ENCODE assay signal across 40 cellular contexts in genomic region chr13:71244181-71244580, GRCh38.
"Had no signal": no experiment of that assay in that cellular context is flagged by ENCODE, and none has a peak within 500 bp of the region (broad histone marks: within the 10 kb centered on the region; RNA-seq: fewer than 3 reads in every experiment).

No MANE protein-coding gene starts in this region.

- H3K4me1 ChIP-seq: ascending aorta, body of pancreas, breast epithelium had no signal

- H3K27ac Mint-ChIP-seq: activated naive CD4-positive, alpha-beta T cell treated with anti-CD3 and anti-CD28 coated beads for 36 hours; activated naive CD4-positive, alpha-beta T cell treated with anti-CD3 and anti-CD28 coated beads, Interleukin-2, amount 50 U/mL, for 24 hours; activated naive CD4-positive, alpha-beta T cell treated with anti-CD3 and anti-CD28 coated beads, Interleukin-2, amount 50 U/mL, for 72 hours; activated naive CD8-positive, alpha-beta T cell; activated naive CD8-positive, alpha-beta T cell treated with anti-CD3 and anti-CD28 coated beads for 36 hours; activated naive CD8-positive, alpha-beta T cell treated with anti-CD3 and anti-CD28 coated beads, Interleukin-2, amount 10 ng/mL, durations not matched to agents 7 days and 5 days; activated naive CD8-positive, alpha-beta T cell treated with anti-CD3 and anti-CD28 coated beads, Interleukin-2, amount 50 U/mL, for 24 hours; activated T-cell treated with anti-CD3 and anti-CD28 coated beads, Interleukin-2, amount 50 U/mL, for 24 hours; activated T-cell treated with anti-CD3 and anti-CD28 coated beads, Interleukin-2, amount 50 U/mL, for 72 hours; activated T-helper 1 cell treated with anti-CD3 and anti-CD28 coated beads, Interleukin-12 subunit alpha, Interleukin-12 subunit beta, Interleukin-2, Interleukin-4 antibody, amounts not matched to agents 30 ng/mL and 10 ng/mL and 1 ng/mL, durations not matched to agents 14 hours and 24 hours and 36 hours; activated T-helper 17 cell treated with anti-CD3 and anti-CD28 coated beads, Interleukin-2, amount 50 U/mL, for 72 hours; activated T-helper 2 cell treated with anti-CD3 and anti-CD28 coated beads, Interferon-gamma antibody, Interleukin-2, Interleukin-4, amounts not matched to agents 10 μg/mL and 5 μg/mL and 100 μg/mL, durations not matched to agents 14 hours and 24 hours and 36 hours; brain had no signal

- H3K4me1 Mint-ChIP-seq: activated naive CD4-positive, alpha-beta T cell treated with anti-CD3 and anti-CD28 coated beads, Interleukin-2, amount 50 U/mL, for 24 hours; activated naive CD8-positive, alpha-beta T cell treated with anti-CD3 and anti-CD28 coated beads for 36 hours; activated naive CD8-positive, alpha-beta T cell treated with anti-CD3 and anti-CD28 coated beads, Interleukin-2, amount 10 ng/mL, durations not matched to agents 7 days and 5 days; activated naive CD8-positive, alpha-beta T cell treated with anti-CD3 and anti-CD28 coated beads, Interleukin-2, amount 50 U/mL, for 24 hours; activated T-helper 17 cell treated with anti-CD3 and anti-CD28 coated beads, Interleukin-2, amount 50 U/mL, for 72 hours; central memory CD8-positive, alpha-beta T cell had no signal

- ATAC-seq: activated naive CD4-positive, alpha-beta T cell treated with anti-CD3 and anti-CD28 coated beads, Interleukin-2, amount 50 U/mL, for 72 hours; activated naive CD8-positive, alpha-beta T cell treated with anti-CD3 and anti-CD28 coated beads, Interleukin-2, amount 50 U/mL, for 24 hours; activated T-cell treated with anti-CD3 and anti-CD28 coated beads, Interleukin-2, amount 50 U/mL, for 4 hours; activated T-cell treated with anti-CD3 and anti-CD28 coated beads, Interleukin-2, amount 50 U/mL, for 72 hours; activated T-helper 17 cell treated with anti-CD3 and anti-CD28 coated beads, Interleukin-2, amount 50 U/mL, for 72 hours; body of pancreas had no signal

- H3K9me3 ChIP-seq: adrenal gland, ascending aorta, body of pancreas, breast epithelium had no signal

- FAIRE-seq: astrocyte, bronchial epithelial cell had no signal

- H3K27me3 ChIP-seq: adrenal gland, ascending aorta, body of pancreas, brain microvascular endothelial cell, breast epithelium, cardiac muscle cell had no signal

- DNase-seq: activated effector memory CD4-positive, alpha-beta T cell treated with anti-CD3 and anti-CD28 coated beads, Interleukin-2, amount 50 U/mL, for 16 hours; activated effector memory CD4-positive, alpha-beta T cell treated with Interleukin-2 at 50 U/mL for 16 hours; activated gamma-delta T cell; activated gamma-delta T cell treated with Interleukin-2 at 50 U/mL for 16 hours; activated naive CD4-positive, alpha-beta T cell; activated naive CD4-positive, alpha-beta T cell treated with anti-CD3 and anti-CD28 coated beads for 36 hours; activated naive CD4-positive, alpha-beta T cell treated with anti-CD3 and anti-CD28 coated beads, Interleukin-2, amount 50 U/mL, for 16 hours; activated naive CD4-positive, alpha-beta T cell treated with Interleukin-2 at 50 U/mL for 16 hours; activated naive CD8-positive, alpha-beta T cell treated with anti-CD3 and anti-CD28 coated beads for 36 hours; activated naive CD8-positive, alpha-beta T cell treated with anti-CD3 and anti-CD28 coated beads, Interleukin-2, amount 10 ng/mL, durations not matched to agents 7 days and 5 days; activated naive CD8-positive, alpha-beta T cell treated with anti-CD3 and anti-CD28 coated beads, Interleukin-2, amount 50 U/mL, for 24 hours; activated T-cell treated with anti-CD3 and anti-CD28 coated beads for 4 hours; activated T-cell treated with anti-CD3 and anti-CD28 coated beads, Interleukin-2, amount 50 U/mL, for 1 hour; activated T-cell treated with anti-CD3 and anti-CD28 coated beads, Interleukin-2, amount 50 U/mL, for 24 hours; activated T-cell treated with anti-CD3 and anti-CD28 coated beads, Interleukin-2, amount 50 U/mL, for 4 hours; activated T-cell treated with anti-CD3 and anti-CD28 coated beads, Interleukin-2, amount 50 U/mL, for 48 hours; activated T-cell treated with anti-CD3 and anti-CD28 coated beads, Interleukin-2, amount 50 U/mL, for 72 hours; adrenal gland; amniotic stem cell; amygdala; anterior cingulate cortex; aorta; body of pancreas; brain microvascular endothelial cell; caudate nucleus; central memory CD4-positive, alpha-beta T cell; cerebellar nuclear complex had no signal

- H3K36me3 Mint-ChIP-seq: activated naive CD4-positive, alpha-beta T cell treated with anti-CD3 and anti-CD28 coated beads, Interleukin-2, amount 50 U/mL, for 24 hours; activated naive CD4-positive, alpha-beta T cell treated with anti-CD3 and anti-CD28 coated beads, Interleukin-2, amount 50 U/mL, for 72 hours; activated naive CD8-positive, alpha-beta T cell; activated naive CD8-positive, alpha-beta T cell treated with anti-CD3 and anti-CD28 coated beads for 36 hours; activated naive CD8-positive, alpha-beta T cell treated with anti-CD3 and anti-CD28 coated beads, Interleukin-2, amount 10 ng/mL, durations not matched to agents 7 days and 5 days; brain had no signal

- H3K4me3 ChIP-seq: adrenal gland, ascending aorta, body of pancreas, breast epithelium, cardiac muscle cell had no signal

- H3K4me3 Mint-ChIP-seq: activated naive CD4-positive, alpha-beta T cell treated with anti-CD3 and anti-CD28 coated beads for 36 hours; activated naive CD4-positive, alpha-beta T cell treated with anti-CD3 and anti-CD28 coated beads, Interleukin-2, amount 50 U/mL, for 24 hours; activated naive CD8-positive, alpha-beta T cell; activated naive CD8-positive, alpha-beta T cell treated with anti-CD3 and anti-CD28 coated beads for 36 hours; activated naive CD8-positive, alpha-beta T cell treated with anti-CD3 and anti-CD28 coated beads, Interleukin-2, amount 10 ng/mL, durations not matched to agents 7 days and 5 days; activated naive CD8-positive, alpha-beta T cell treated with anti-CD3 and anti-CD28 coated beads, Interleukin-2, amount 50 U/mL, for 24 hours; activated T-cell treated with anti-CD3 and anti-CD28 coated beads, Interleukin-2, amount 50 U/mL, for 24 hours; activated T-cell treated with anti-CD3 and anti-CD28 coated beads, Interleukin-2, amount 50 U/mL, for 4 hours; activated T-cell treated with anti-CD3 and anti-CD28 coated beads, Interleukin-2, amount 50 U/mL, for 72 hours; activated T-helper 1 cell treated with anti-CD3 and anti-CD28 coated beads, Interleukin-12 subunit alpha, Interleukin-12 subunit beta, Interleukin-2, Interleukin-4 antibody, amounts not matched to agents 30 ng/mL and 10 ng/mL and 1 ng/mL, durations not matched to agents 14 hours and 24 hours and 36 hours; activated T-helper 17 cell treated with anti-CD3 and anti-CD28 coated beads, Interleukin-2, amount 50 U/mL, for 72 hours; brain; central memory CD8-positive, alpha-beta T cell had no signal

- H3K27ac ChIP-seq: adrenal gland, ascending aorta, body of pancreas, brain microvascular endothelial cell, breast epithelium, cardiac muscle cell had no signal

- H3K27me3 Mint-ChIP-seq: activated naive CD4-positive, alpha-beta T cell treated with anti-CD3 and anti-CD28 coated beads, Interleukin-2, amount 50 U/mL, for 24 hours; activated naive CD8-positive, alpha-beta T cell; activated naive CD8-positive, alpha-beta T cell treated with anti-CD3 and anti-CD28 coated beads, Interleukin-2, amount 10 ng/mL, durations not matched to agents 7 days and 5 days; activated naive CD8-positive, alpha-beta T cell treated with anti-CD3 and anti-CD28 coated beads, Interleukin-2, amount 50 U/mL, for 24 hours; activated T-cell treated with anti-CD3 and anti-CD28 coated beads, Interleukin-2, amount 50 U/mL, for 24 hours; activated T-helper 17 cell treated with anti-CD3 and anti-CD28 coated beads, Interleukin-2, amount 50 U/mL, for 72 hours; central memory CD8-positive, alpha-beta T cell had no signal

- H3K9me3 Mint-ChIP-seq: activated naive CD4-positive, alpha-beta T cell treated with anti-CD3 and anti-CD28 coated beads for 36 hours; activated naive CD4-positive, alpha-beta T cell treated with anti-CD3 and anti-CD28 coated beads, Interleukin-2, amount 50 U/mL, for 24 hours; activated naive CD4-positive, alpha-beta T cell treated with anti-CD3 and anti-CD28 coated beads, Interleukin-2, amount 50 U/mL, for 72 hours; activated naive CD8-positive, alpha-beta T cell treated with anti-CD3 and anti-CD28 coated beads for 36 hours; activated naive CD8-positive, alpha-beta T cell treated with anti-CD3 and anti-CD28 coated beads, Interleukin-2, amount 10 ng/mL, durations not matched to agents 7 days and 5 days; activated naive CD8-positive, alpha-beta T cell treated with anti-CD3 and anti-CD28 coated beads, Interleukin-2, amount 50 U/mL, for 24 hours; activated T-cell treated with anti-CD3 and anti-CD28 coated beads, Interleukin-2, amount 50 U/mL, for 24 hours; activated T-cell treated with anti-CD3 and anti-CD28 coated beads, Interleukin-2, amount 50 U/mL, for 4 hours; activated T-cell treated with anti-CD3 and anti-CD28 coated beads, Interleukin-2, amount 50 U/mL, for 72 hours; activated T-helper 1 cell treated with anti-CD3 and anti-CD28 coated beads, Interleukin-12 subunit alpha, Interleukin-12 subunit beta, Interleukin-2, Interleukin-4 antibody, amounts not matched to agents 30 ng/mL and 10 ng/mL and 1 ng/mL, durations not matched to agents 14 hours and 24 hours and 36 hours; activated T-helper 2 cell treated with anti-CD3 and anti-CD28 coated beads, Interferon-gamma antibody, Interleukin-2, Interleukin-4, amounts not matched to agents 10 μg/mL and 5 μg/mL and 100 μg/mL, durations not matched to agents 14 hours and 24 hours and 36 hours; central memory CD8-positive, alpha-beta T cell had no signal

- H3K36me3 ChIP-seq: adrenal gland, ascending aorta, brain microvascular endothelial cell, breast epithelium, cardiac muscle cell had no signal
